In the genomic region with DNA sequence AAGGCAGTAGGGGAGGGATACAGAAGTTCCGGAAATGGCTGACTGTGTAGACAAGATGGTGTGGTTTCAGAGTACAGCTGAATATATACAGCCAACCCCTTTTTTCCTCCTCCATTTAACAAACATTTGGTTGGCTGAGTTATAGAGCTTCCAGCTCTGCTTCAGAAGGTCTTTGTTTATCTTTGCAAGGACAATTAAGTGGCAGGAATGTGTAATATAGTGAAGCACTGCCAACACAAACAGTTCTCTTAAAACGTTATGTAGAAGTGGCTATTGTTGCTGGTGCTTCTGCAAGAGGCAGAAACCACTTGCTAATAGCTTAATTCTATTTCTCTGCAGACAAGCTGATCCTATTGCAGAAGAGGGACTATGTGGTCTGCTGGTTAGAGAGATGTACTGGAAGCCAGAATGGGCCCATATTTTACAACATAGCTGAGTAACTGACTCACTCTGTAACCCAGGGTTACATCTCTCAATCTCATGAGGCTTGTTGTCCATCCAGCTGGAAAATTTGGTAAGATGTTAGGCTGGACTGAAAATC, we compare ENCODE assay signal across 1 cellular context.
TF ChIP-seq lines count a peak whose summit lies in the region.

No MANE protein-coding gene starts in this region.

TF ChIP-seq in HEK293, 187 proteins besides CTCF, POLR2A, EP300 and RAD21 (continued from another document and continues in another):
- TF ChIP-seq ZBTB10 (tag by site-specific recombination; IDR thresholded peaks at IDR 0.05) (no peak; the same call in 1 of the 2 replicates), PRDM2 (tag by site-specific recombination; IDR thresholded peaks at IDR 0.05; ENCODE audit: borderline replicate concordance) (no peak), ZNF10 (tag by site-specific recombination; IDR thresholded peaks at IDR 0.05) (peak; percentile 84), OSR2 (tag by site-specific recombination; IDR thresholded peaks at IDR 0.05) (peak; percentile 100), ZNF292 (tag by site-specific recombination; IDR thresholded peaks at IDR 0.05; ENCODE audit: borderline replicate concordance, low read depth) (no peak), ZNF48 (tag by site-specific recombination; IDR thresholded peaks at IDR 0.05) (no peak), ZNF514 (tag by site-specific recombination; IDR thresholded peaks at IDR 0.05) (no peak), ZNF311 (tag by site-specific recombination; IDR thresholded peaks at IDR 0.05; ENCODE audit: borderline replicate concordance) (no peak), ZNF280C (tag by site-specific recombination; IDR thresholded peaks at IDR 0.05) (no peak), ZNF585B (tag by site-specific recombination; IDR thresholded peaks at IDR 0.05) (no peak), ZSCAN16 (tag by site-specific recombination; IDR thresholded peaks at IDR 0.05) (peak; percentile 74; the same call in 1 of the 2 replicates), PRDM6 (tag by site-specific recombination; IDR thresholded peaks at IDR 0.05) (peak; percentile 95), ZNF221 (tag by site-specific recombination; IDR thresholded peaks at IDR 0.05; ENCODE audit: borderline replicate concordance) (peak; percentile 81; the same call in 1 of the 2 replicates), ZBTB26 (tag by site-specific recombination; optimal IDR thresholded peaks at IDR 0.05) (no peak), ZFHX2 (tag by site-specific recombination; conservative IDR thresholded peaks at IDR 0.05) (no peak), YY1 (tag by site-specific recombination; IDR thresholded peaks at IDR 0.05) (peak; percentile 78), OVOL3 (tag by site-specific recombination; IDR thresholded peaks at IDR 0.05) (peak; percentile 100), ZNF350 (tag by site-specific recombination; IDR thresholded peaks at IDR 0.05) (peak; percentile 86), GLI4 (tag by site-specific recombination; IDR thresholded peaks at IDR 0.05) (no peak), ZNF707 (tag by site-specific recombination; IDR thresholded peaks at IDR 0.05) (no peak), ZFP37 (tag by site-specific recombination; IDR thresholded peaks at IDR 0.05) (peak; percentile 82; the same call in 1 of the 2 replicates), TRIM28 (IDR thresholded peaks at IDR 0.05; ENCODE audit: borderline replicate concordance, low read length) (peak; percentile 61), HOXA7 (CRISPR knock-in tag; IDR thresholded peaks at IDR 0.05; ENCODE audit: borderline replicate concordance) (no peak), ZXDB (tag by site-specific recombination; IDR thresholded peaks at IDR 0.05) (peak; percentile 97), ZFP3 (tag by site-specific recombination; IDR thresholded peaks at IDR 0.05; ENCODE audit: low read depth) (no peak), ZNF2 (tag by site-specific recombination; IDR thresholded peaks at IDR 0.05) (peak; percentile 93), ZBTB20 (tag by site-specific recombination; IDR thresholded peaks at IDR 0.05) (peak; percentile 53), KLF9 (tag by site-specific recombination; IDR thresholded peaks at IDR 0.05; ENCODE audit: low read depth) (no peak), ZNF146 (tag by site-specific recombination; IDR thresholded peaks at IDR 0.05) (peak; percentile 19; the same call in 1 of the 2 replicates), ZNF202 (tag by site-specific recombination; IDR thresholded peaks at IDR 0.05; ENCODE audit: borderline replicate concordance) (no peak), ZNF132 (tag by site-specific recombination; IDR thresholded peaks at IDR 0.05; ENCODE audit: borderline replicate concordance) (no peak), SP3 (tag by site-specific recombination; IDR thresholded peaks at IDR 0.05) (peak; percentile 79), ZNF248 (tag by site-specific recombination; IDR thresholded peaks at IDR 0.05) (no peak), SALL2 (tag by site-specific recombination; IDR thresholded peaks at IDR 0.05; ENCODE audit: borderline replicate concordance) (no peak), ZNF138 (tag by site-specific recombination; IDR thresholded peaks at IDR 0.05; ENCODE audit: borderline replicate concordance) (no peak), ZNF777 (tag by site-specific recombination; IDR thresholded peaks at IDR 0.05; ENCODE audit: borderline replicate concordance) (no peak), ZNF555 (tag by site-specific recombination; conservative IDR thresholded peaks at IDR 0.05) (no peak), ELK4 (IDR thresholded peaks at IDR 0.05; ENCODE audit: borderline replicate concordance, low read depth, low read length) (no peak), ZNF184 (tag by site-specific recombination; IDR thresholded peaks at IDR 0.05) (peak; percentile 92), YY2 (tag by site-specific recombination; IDR thresholded peaks at IDR 0.05) (peak; percentile 49; the same call in 1 of the 2 replicates)
- TF ChIP-seq, protein P1, sequence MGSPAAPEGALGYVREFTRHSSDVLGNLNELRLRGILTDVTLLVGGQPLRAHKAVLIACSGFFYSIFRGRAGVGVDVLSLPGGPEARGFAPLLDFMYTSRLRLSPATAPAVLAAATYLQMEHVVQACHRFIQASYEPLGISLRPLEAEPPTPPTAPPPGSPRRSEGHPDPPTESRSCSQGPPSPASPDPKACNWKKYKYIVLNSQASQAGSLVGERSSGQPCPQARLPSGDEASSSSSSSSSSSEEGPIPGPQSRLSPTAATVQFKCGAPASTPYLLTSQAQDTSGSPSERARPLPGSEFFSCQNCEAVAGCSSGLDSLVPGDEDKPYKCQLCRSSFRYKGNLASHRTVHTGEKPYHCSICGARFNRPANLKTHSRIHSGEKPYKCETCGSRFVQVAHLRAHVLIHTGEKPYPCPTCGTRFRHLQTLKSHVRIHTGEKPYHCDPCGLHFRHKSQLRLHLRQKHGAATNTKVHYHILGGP (tag by site-specific recombination; IDR thresholded peaks at IDR 0.05): peak; percentile 69
- TF ChIP-seq, protein P2, sequence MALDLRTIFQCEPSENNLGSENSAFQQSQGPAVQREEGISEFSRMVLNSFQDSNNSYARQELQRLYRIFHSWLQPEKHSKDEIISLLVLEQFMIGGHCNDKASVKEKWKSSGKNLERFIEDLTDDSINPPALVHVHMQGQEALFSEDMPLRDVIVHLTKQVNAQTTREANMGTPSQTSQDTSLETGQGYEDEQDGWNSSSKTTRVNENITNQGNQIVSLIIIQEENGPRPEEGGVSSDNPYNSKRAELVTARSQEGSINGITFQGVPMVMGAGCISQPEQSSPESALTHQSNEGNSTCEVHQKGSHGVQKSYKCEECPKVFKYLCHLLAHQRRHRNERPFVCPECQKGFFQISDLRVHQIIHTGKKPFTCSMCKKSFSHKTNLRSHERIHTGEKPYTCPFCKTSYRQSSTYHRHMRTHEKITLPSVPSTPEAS (tag by site-specific recombination; IDR thresholded peaks at IDR 0.05): peak; percentile 66
